8 cellular contexts compared by ENCODE assay signal in genomic region chr6:79250107-79250514, GRCh38. TPM values are rescaled to one million over a fixed set of nuclear protein-coding genes. Genes with fewer than 3 reads are reported as not detected.
A peak's percentile ranks its signal among the peaks of the same experiment; 100 is the strongest.
DNase-seq lines count a peak whose midpoint lies in the region; ATAC-seq lines count a peak whose summit lies in the region.

No MANE protein-coding gene starts in this region.

- no CpG with 5 or more reads among the region's 2 CpGs for WGBS in neuronal stem cell (ENCODE audit: extremely low coverage in 2 of 2, insufficient read length in 2 of 2, insufficient replicate concordance in 1 of 2), 2 donors

- no peak overlapping the region for H3K4ac ChIP-seq in neuronal stem cell (ENCODE audit: low read length)

- CTCF ChIA-PET in CD4-positive, alpha-beta memory T cell (lab: Charles Lee; ENCODE audit: partially characterized antibody): no interaction called here

- H3K4me1 ChIP-seq in CD4-positive, alpha-beta memory T cell (ENCODE audit: insufficient read depth, low read length): no peaks in the 10 kb centered on the region
- H3K4me1 ChIP-seq in neuronal stem cell (ENCODE audit: control insufficient read depth in 2 of 2, insufficient read depth in 1 of 2, low read depth in 1 of 2, low read length in 2 of 2): peaks cover 0 to 2% of the 10 kb centered on the region in 2 donors

- no peak overlapping the region for H3K4me3 Mint-ChIP-seq in CD4-positive, alpha-beta memory T cell

- peak; percentile 64 for ATAC-seq in GM19043 (IDR thresholded peaks at IDR 0.05; ENCODE audit: low read depth, unreplicated experiment)
- ATAC-seq in HG03066 (IDR thresholded peaks at IDR 0.05; ENCODE audit: low read depth, unreplicated experiment): peak; percentile 56

- no peak overlapping the region for H3K4me3 ChIP-seq in CD4-positive, alpha-beta memory T cell (ENCODE audit: low read length in 2 of 2)
- H3K4me3 ChIP-seq in neuronal stem cell (ENCODE audit: low read length in 2 of 2): no peak overlapping the region

- H2BK15ac ChIP-seq in neuronal stem cell (ENCODE audit: low read length): no peak overlapping the region

- no peaks in the 10 kb centered on the region for H3K79me1 ChIP-seq in neuronal stem cell (ENCODE audit: low read depth, low read length)

- peak in 4 of 5 donors; percentile 5 to 10 (median 8) for DNase-seq in CD4-positive, alpha-beta memory T cell
- DNase-seq in epidermal melanocyte (ENCODE audit: insufficient read length, low spot score) (peak; percentile 29), putamen (ENCODE audit: low spot score) (no peak), NCI-H345 treated with DMSO at 0.1 percent for 48 hours (lab: John Stamatoyannopoulos, UW; ENCODE audit: unreplicated experiment) (no peak), neuronal stem cell (ENCODE audit: low spot score) (no peak)
- no peak for DNase-seq in activated CD4-positive, alpha-beta T cell treated with anti-CD3 and anti-CD28 coated beads for 48 hours

- H2AK5ac ChIP-seq in neuronal stem cell (ENCODE audit: low read depth, low read length): no peak overlapping the region

- no peak overlapping the region for H2BK120ac ChIP-seq in neuronal stem cell (ENCODE audit: low read depth, low read length)

- H3K27me3 Mint-ChIP-seq in CD4-positive, alpha-beta memory T cell: peaks cover 0 to 3% of the 10 kb centered on the region in 2 donors

- H3K14ac ChIP-seq in neuronal stem cell (ENCODE audit: low read length): no peak overlapping the region

- H3K9me3 Mint-ChIP-seq in CD4-positive, alpha-beta memory T cell: peaks cover 0 to 6% (median 2%) of the 10 kb centered on the region in 8 donors

- intact Hi-C loops in CD4-positive, alpha-beta memory T cell (cut with micrococcal nuclease): no loop called here

- H3K18ac ChIP-seq in neuronal stem cell (ENCODE audit: low read length): no peak overlapping the region

- no peak overlapping the region for H2BK12ac ChIP-seq in neuronal stem cell (ENCODE audit: low read length)

- H4K91ac ChIP-seq in neuronal stem cell (ENCODE audit: low read depth, low read length, poor library complexity): no peak overlapping the region

- no peak overlapping the region for H2BK5ac ChIP-seq in neuronal stem cell (ENCODE audit: low read length)

- H3K27ac ChIP-seq in CD4-positive, alpha-beta memory T cell (ENCODE audit: low read depth, low read length): no peak overlapping the region
- H3K27ac ChIP-seq in neuronal stem cell (replicated peaks; ENCODE audit: low read length): no peak overlapping the region

- no peak overlapping the region for H3K27ac Mint-ChIP-seq in CD4-positive, alpha-beta memory T cell

- H3K9ac ChIP-seq in neuronal stem cell (ENCODE audit: low read depth, low read length, poor library complexity): no peak overlapping the region

- no peak overlapping the region for H2AFZ ChIP-seq in neuronal stem cell (ENCODE audit: low read length)

- no peaks in the 10 kb centered on the region for H3K36me3 Mint-ChIP-seq in CD4-positive, alpha-beta memory T cell

- POLR2A ChIA-PET in CD4-positive, alpha-beta memory T cell (lab: Charles Lee; ENCODE audit: partially characterized antibody): no interaction called here

- H3K4me2 ChIP-seq in neuronal stem cell (ENCODE audit: insufficient read depth, low read length, poor library complexity, severe bottlenecking): no peak overlapping the region

- H3K9me3 ChIP-seq in CD4-positive, alpha-beta memory T cell (ENCODE audit: control insufficient read depth in 1 of 2, low read length in 2 of 2): no peaks in the 10 kb centered on the region
- no peaks in the 10 kb centered on the region for H3K9me3 ChIP-seq in neuronal stem cell (replicated peaks in 1 of 2; ENCODE audit: control insufficient read depth in 2 of 2, insufficient read depth in 1 of 2, low read depth in 1 of 2, low read length in 2 of 2)

- no peaks in the 10 kb centered on the region for H3K27me3 ChIP-seq in CD4-positive, alpha-beta memory T cell (ENCODE audit: insufficient read depth, low read length)
- peaks cover 0 to 2% (median 0%) of the 10 kb centered on the region in 3 experiments for H3K27me3 ChIP-seq in neuronal stem cell (ENCODE audit: control insufficient read depth in 3 of 3, insufficient read depth in 3 of 3, low read depth in 1 of 3, low read length in 3 of 3)

- H3K4me1 Mint-ChIP-seq in CD4-positive, alpha-beta memory T cell: no peaks in the 10 kb centered on the region

- H4K8ac ChIP-seq in neuronal stem cell (ENCODE audit: low read depth, low read length): no peak overlapping the region

- no peak overlapping the region for H3K23ac ChIP-seq in neuronal stem cell (ENCODE audit: low read depth, low read length, poor library complexity)

- no peaks in the 10 kb centered on the region for H3K36me3 ChIP-seq in CD4-positive, alpha-beta memory T cell (ENCODE audit: insufficient read depth, low read length)
- no peaks in the 10 kb centered on the region for H3K36me3 ChIP-seq in neuronal stem cell (replicated peaks in 1 of 2; ENCODE audit: control insufficient read depth in 2 of 2, insufficient read depth in 2 of 2, low read length in 2 of 2)

RNA-seq across cellular contexts. Expression of gene HMGN3, which starts 15.6 kb away (rescaled TPM):
- total RNA-seq in CD4-positive, alpha-beta memory T cell: 10 to 100 TPM; 39.4 to 40.5 TPM
- polyA plus RNA-seq in CD4-positive, alpha-beta memory T cell: 10 to 100 TPM; 75.1 to 85.6 TPM
- 209 TPM for polyA plus RNA-seq in neuronal stem cell (2013, experiment 1 of 2)
- 216 TPM for polyA plus RNA-seq in neuronal stem cell (2013, experiment 2 of 2)

Comparison
In these comparisons a context has a peak if more than half of its experiments do, and no peak if none do; other contexts are left out.
1. DNase-seq: peak in CD4-positive, alpha-beta memory T cell (4 of 5) and epidermal melanocyte (single experiment); none in putamen (single experiment), NCI-H345 treated with DMSO at 0.1 percent for 48 hours (single experiment), neuronal stem cell (single experiment) and activated CD4-positive, alpha-beta T cell treated with anti-CD3 and anti-CD28 coated beads for 48 hours (single experiment).